ENCODE assay signal across 2 cellular contexts in genomic region chr10:91517394-91517793, GRCh38.
TF ChIP-seq lines count a peak whose summit lies in the region.

No MANE protein-coding gene starts in this region.

TF ChIP-seq in A549, 52 proteins besides CTCF, POLR2A, EP300 and RAD21 (continued from another document):
- TF ChIP-seq ELK1 (IDR thresholded peaks at IDR 0.05; ENCODE audit: low read depth, low read length) = no peak
- TF ChIP-seq CEBPB (IDR thresholded peaks at IDR 0.05) = no peak
- no peak for TF ChIP-seq MAZ (IDR thresholded peaks at IDR 0.05; ENCODE audit: borderline replicate concordance, low read depth, low read length)
- TF ChIP-seq REST (IDR thresholded peaks at IDR 0.05) = no peak
- TF ChIP-seq JUNB (IDR thresholded peaks at IDR 0.05) = no peak
- no peak for TF ChIP-seq ZNF302 (CRISPR knock-in tag; IDR thresholded peaks at IDR 0.05)
- TF ChIP-seq TFCP2L1 (CRISPR knock-in tag; IDR thresholded peaks at IDR 0.05) = no peak

TF ChIP-seq in HEK293, 187 proteins besides CTCF, POLR2A, EP300 and RAD21 (continued from another document):
- TF ChIP-seq, protein P1, sequence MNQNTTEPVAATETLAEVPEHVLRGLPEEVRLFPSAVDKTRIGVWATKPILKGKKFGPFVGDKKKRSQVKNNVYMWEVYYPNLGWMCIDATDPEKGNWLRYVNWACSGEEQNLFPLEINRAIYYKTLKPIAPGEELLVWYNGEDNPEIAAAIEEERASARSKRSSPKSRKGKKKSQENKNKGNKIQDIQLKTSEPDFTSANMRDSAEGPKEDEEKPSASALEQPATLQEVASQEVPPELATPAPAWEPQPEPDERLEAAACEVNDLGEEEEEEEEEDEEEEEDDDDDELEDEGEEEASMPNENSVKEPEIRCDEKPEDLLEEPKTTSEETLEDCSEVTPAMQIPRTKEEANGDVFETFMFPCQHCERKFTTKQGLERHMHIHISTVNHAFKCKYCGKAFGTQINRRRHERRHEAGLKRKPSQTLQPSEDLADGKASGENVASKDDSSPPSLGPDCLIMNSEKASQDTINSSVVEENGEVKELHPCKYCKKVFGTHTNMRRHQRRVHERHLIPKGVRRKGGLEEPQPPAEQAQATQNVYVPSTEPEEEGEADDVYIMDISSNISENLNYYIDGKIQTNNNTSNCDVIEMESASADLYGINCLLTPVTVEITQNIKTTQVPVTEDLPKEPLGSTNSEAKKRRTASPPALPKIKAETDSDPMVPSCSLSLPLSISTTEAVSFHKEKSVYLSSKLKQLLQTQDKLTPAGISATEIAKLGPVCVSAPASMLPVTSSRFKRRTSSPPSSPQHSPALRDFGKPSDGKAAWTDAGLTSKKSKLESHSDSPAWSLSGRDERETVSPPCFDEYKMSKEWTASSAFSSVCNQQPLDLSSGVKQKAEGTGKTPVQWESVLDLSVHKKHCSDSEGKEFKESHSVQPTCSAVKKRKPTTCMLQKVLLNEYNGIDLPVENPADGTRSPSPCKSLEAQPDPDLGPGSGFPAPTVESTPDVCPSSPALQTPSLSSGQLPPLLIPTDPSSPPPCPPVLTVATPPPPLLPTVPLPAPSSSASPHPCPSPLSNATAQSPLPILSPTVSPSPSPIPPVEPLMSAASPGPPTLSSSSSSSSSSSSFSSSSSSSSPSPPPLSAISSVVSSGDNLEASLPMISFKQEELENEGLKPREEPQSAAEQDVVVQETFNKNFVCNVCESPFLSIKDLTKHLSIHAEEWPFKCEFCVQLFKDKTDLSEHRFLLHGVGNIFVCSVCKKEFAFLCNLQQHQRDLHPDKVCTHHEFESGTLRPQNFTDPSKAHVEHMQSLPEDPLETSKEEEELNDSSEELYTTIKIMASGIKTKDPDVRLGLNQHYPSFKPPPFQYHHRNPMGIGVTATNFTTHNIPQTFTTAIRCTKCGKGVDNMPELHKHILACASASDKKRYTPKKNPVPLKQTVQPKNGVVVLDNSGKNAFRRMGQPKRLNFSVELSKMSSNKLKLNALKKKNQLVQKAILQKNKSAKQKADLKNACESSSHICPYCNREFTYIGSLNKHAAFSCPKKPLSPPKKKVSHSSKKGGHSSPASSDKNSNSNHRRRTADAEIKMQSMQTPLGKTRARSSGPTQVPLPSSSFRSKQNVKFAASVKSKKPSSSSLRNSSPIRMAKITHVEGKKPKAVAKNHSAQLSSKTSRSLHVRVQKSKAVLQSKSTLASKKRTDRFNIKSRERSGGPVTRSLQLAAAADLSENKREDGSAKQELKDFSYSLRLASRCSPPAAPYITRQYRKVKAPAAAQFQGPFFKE (tag by site-specific recombination; IDR thresholded peaks at IDR 0.05; ENCODE audit: borderline replicate concordance) = no peak
- peak; percentile 98 for TF ChIP-seq ZNF558 (tag by site-specific recombination; IDR thresholded peaks at IDR 0.05)
